ENCODE assay signal across 8 cellular contexts in the genomic region with DNA sequence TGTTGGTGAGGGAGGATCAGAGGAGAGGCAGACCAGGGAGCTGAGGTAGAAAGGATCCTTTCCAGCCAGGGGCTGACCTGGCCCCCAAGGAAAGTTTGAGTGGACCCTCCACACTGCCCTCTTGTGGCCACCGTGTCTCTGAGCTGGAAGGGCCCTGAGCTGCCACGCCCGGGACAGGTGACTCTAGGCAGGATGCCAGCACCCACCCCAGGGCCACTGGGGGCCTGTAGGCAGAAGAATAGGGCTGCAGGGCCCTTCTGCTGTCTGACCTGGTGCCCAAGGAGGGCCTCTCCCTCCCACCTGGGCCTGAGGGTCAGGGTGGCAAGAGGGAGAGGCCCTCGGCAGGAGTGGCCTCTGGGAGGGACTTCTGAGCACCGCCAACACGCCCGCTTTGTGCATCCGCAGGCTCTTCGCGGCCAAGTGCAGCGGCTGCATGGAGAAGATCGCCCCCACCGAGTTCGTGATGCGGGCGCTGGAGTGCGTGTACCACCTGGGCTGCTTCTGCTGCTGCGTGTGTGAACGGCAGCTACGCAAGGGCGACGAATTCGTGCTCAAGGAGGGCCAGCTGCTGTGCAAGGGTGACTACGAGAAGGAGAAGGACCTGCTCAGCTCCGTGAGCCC.
A peak's percentile ranks its signal among the peaks of the same experiment; 100 is the strongest.
DNase-seq lines count a peak whose midpoint lies in the region; ATAC-seq and TF ChIP-seq lines count a peak whose summit lies in the region.

No MANE protein-coding gene starts in this region.

- H3K4me1 ChIP-seq in foreskin keratinocyte (no peaks in the 10 kb centered on the region), gastrocnemius medialis (no peaks in the 10 kb centered on the region)

- H3K9me3 ChIP-seq in gastrocnemius medialis: no peaks in the 10 kb centered on the region

- H3K4me3 ChIP-seq in GM12865 (ENCODE audit: low read depth, low read length) (no peak overlapping the region), gastrocnemius medialis (no peak overlapping the region)

- no peaks in the 10 kb centered on the region for H3K36me3 ChIP-seq in gastrocnemius medialis

- no peak for ATAC-seq in foreskin keratinocyte
- no peak for ATAC-seq in gastrocnemius medialis
- no peak for ATAC-seq in HG02840 (IDR thresholded peaks at IDR 0.05; ENCODE audit: low FRiP score, unreplicated experiment)

- intact Hi-C loops in gastrocnemius medialis (cut with DNase I; ENCODE audit: low total_unique reads): no loop called here

- DNase-seq in GM12865 (ENCODE audit: low read depth) (peak; percentile 31), NCI-H748 (lab: John Stamatoyannopoulos, UW; ENCODE audit: unreplicated experiment) (peak; percentile 63), foreskin keratinocyte (no peak), gastrocnemius medialis (no peak), hippocampal formation (lab: John Stamatoyannopoulos, UW) (no peak), GDM1 (lab: John Stamatoyannopoulos, UW) (no peak)
- peak; percentile 63 for DNase-seq in activated T-cell treated with anti-CD3 and anti-CD28 coated beads, Interleukin-2, amount 50 U/mL, for 1 hour

- H3K27ac ChIP-seq in foreskin keratinocyte (no peak overlapping the region), gastrocnemius medialis (no peak overlapping the region)

- H3K27me3 ChIP-seq in foreskin keratinocyte: no peaks in the 10 kb centered on the region
- H3K27me3 ChIP-seq in gastrocnemius medialis: peaks cover 12 to 32% (median 14%) of the 10 kb centered on the region in 3 donors

- in situ Hi-C loops in gastrocnemius medialis (cut with MboI; ENCODE audit: low sequenced_read_pairs in 4 of 4): no loop called here

- TF ChIP-seq CTCF in GM12865 (IDR thresholded peaks at IDR 0.05; ENCODE audit: insufficient read depth, low read depth, low read length, missing control alignments) (peak; percentile 64), foreskin keratinocyte (conservative IDR thresholded peaks at IDR 0.05) (peak; percentile 78), gastrocnemius medialis (IDR thresholded peaks at IDR 0.05 in 4 of 5, conservative IDR thresholded peaks at IDR 0.05 in 1 of 5) (peak in 3 of 5 experiments; percentile 33 to 57 (median 38))

- no peak for TF ChIP-seq POLR2A in gastrocnemius medialis (IDR thresholded peaks at IDR 0.05)

Comparison
In these comparisons a context has a peak if more than half of its experiments do, and no peak if none do; other contexts are left out.
1. DNase-seq: peak in GM12865 (single experiment), NCI-H748 (single experiment) and activated T-cell treated with anti-CD3 and anti-CD28 coated beads, Interleukin-2, amount 50 U/mL, for 1 hour (single experiment); none in foreskin keratinocyte (0 of 2), gastrocnemius medialis (0 of 2), hippocampal formation (0 of 2) and GDM1 (single experiment).
2. Peak in every context shown above with its lines, with median percentiles within 50 percentile points of each other: CTCF ChIP-seq.